ENCODE assay signal across 8 cellular contexts in genomic region chr4:98657531-98658286, GRCh38. TPM values are rescaled to one million over a fixed set of nuclear protein-coding genes. Genes with fewer than 3 reads are reported as not detected.
DNase-seq lines count a peak whose midpoint lies in the region; ATAC-seq and TF ChIP-seq lines count a peak whose summit lies in the region.

No MANE protein-coding gene starts in this region.

- H3K9me3 ChIP-seq in esophagus (ENCODE audit: control insufficient read depth in 2 of 2, insufficient read depth in 1 of 2, low read depth in 1 of 2, low read length in 1 of 2), result no peaks in the 10 kb centered on the region
- H3K9me3 ChIP-seq in muscle layer of duodenum (ENCODE audit: control insufficient read depth in 1 of 2, low read length in 2 of 2), result no peaks in the 10 kb centered on the region

- H3K27me3 ChIP-seq in esophagus (ENCODE audit: control insufficient read depth in 1 of 2, insufficient read depth in 2 of 2, low read length in 2 of 2) (no peaks in the 10 kb centered on the region), muscle layer of duodenum (ENCODE audit: low read depth, low read length) (no peaks in the 10 kb centered on the region)

- ATAC-seq in HG02763 (IDR thresholded peaks at IDR 0.05; ENCODE audit: unreplicated experiment) (peak; percentile 7), HG03097 (IDR thresholded peaks at IDR 0.05; ENCODE audit: low FRiP score, unreplicated experiment) (no peak)

- H3K36me3 ChIP-seq in esophagus (ENCODE audit: control insufficient read depth in 2 of 2, insufficient read depth in 2 of 2, low read length in 1 of 2), result no peaks in the 10 kb centered on the region
- H3K36me3 ChIP-seq in muscle layer of duodenum (ENCODE audit: control insufficient read depth in 1 of 2, insufficient read depth in 2 of 2, low read length in 2 of 2), result peaks cover 0 to 5% of the 10 kb centered on the region in 2 donors

- peaks cover 0 to 3% of the 10 kb centered on the region in 2 donors for H3K4me1 ChIP-seq in esophagus (ENCODE audit: control insufficient read depth in 2 of 2, insufficient read depth in 2 of 2, low read length in 1 of 2)
- H3K4me1 ChIP-seq in muscle layer of duodenum (ENCODE audit: control insufficient read depth in 1 of 2, insufficient read depth in 2 of 2, low read length in 2 of 2), result peaks cover 5 to 32% of the 10 kb centered on the region in 2 donors

- DNase-seq in GM12865 (ENCODE audit: low read depth) (no peak), NCI-H446 (lab: John Stamatoyannopoulos, UW) (peak; percentile 7 to 78), substantia nigra (lab: John Stamatoyannopoulos, UW) (peak; percentile 16 to 91 (median 64))
- peak; percentile 32 for DNase-seq in activated CD8-positive, alpha-beta memory T cell treated with anti-CD3 and anti-CD28 coated beads, Interleukin-2, amount 50 U/mL, for 4 hours

- H3K27ac ChIP-seq in esophagus (ENCODE audit: low read depth in 2 of 2, low read length in 1 of 2) (peak overlapping the region; percentile 50 to 96), muscle layer of duodenum (ENCODE audit: low read length) (no peak overlapping the region), substantia nigra (ENCODE audit: low read depth, low read length, poor library complexity, severe bottlenecking) (peak overlapping the region; percentile 92)

- WGBS in esophagus, 2 donors, result 0% methylated on average over 46 of the region's 46 CpGs

- H3K4me3 ChIP-seq in GM12865 (ENCODE audit: low read depth, low read length) (peak overlapping the region; percentile 67), esophagus (ENCODE audit: low read depth in 1 of 2, low read length in 2 of 2) (peak overlapping the region; percentile 86 to 87), muscle layer of duodenum (ENCODE audit: low read depth in 1 of 2, low read length in 2 of 2) (peak overlapping the region; percentile 87 to 92)

- no peak for TF ChIP-seq CTCF in GM12865 (IDR thresholded peaks at IDR 0.05; ENCODE audit: insufficient read depth, low read depth, low read length, missing control alignments)

RNA-seq across cellular contexts. Expression of gene TSPAN5, which starts 0.7 kb away (rescaled TPM):
- 1 to 10 TPM; 8.8 to 9.8 TPM for polyA plus RNA-seq in esophagus
